Comparison of ENCODE assay signal across 17 cellular contexts in the genomic region with DNA sequence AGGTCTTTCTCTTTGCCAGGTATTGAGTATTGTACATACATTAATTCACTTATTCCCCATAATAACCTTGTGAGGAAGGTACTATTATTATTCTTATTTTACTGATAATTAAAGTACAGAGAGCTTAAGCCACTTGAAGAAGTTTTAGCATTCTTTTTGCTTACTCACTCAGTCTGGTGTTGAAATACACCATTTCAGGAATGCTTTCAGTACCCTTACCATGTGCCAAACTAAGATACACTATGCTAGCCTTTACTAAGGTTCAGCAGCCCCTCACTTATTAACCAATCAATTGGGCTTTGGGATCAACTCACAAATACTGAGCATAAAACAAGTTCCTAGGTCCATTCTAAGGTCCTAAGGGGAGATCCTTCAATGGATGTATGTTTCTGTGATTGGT.
"Had no signal": no experiment of that assay in that cellular context is flagged by ENCODE, and none has a peak within 500 bp of the region (broad histone marks: within the 10 kb centered on the region; RNA-seq: fewer than 3 reads in every experiment).

No MANE protein-coding gene starts in this region.

- H3K4me3 ChIP-seq: hepatocyte, prostate gland, right lobe of liver, spleen, testis, tibial nerve, upper lobe of right lung had no signal

- DNase-seq: foreskin melanocyte; head of caudate nucleus; left colon; naive thymus-derived CD4-positive, alpha-beta T cell; nephron progenitor cell; retina; right lobe of liver; spleen; stimulated activated CD4-positive, alpha-beta T cell treated with anti-CD3 and anti-CD28 coated beads, Interleukin-15, amount 100 ng/mL, for 24 hours; stimulated activated CD4-positive, alpha-beta T cell treated with anti-CD3 and anti-CD28 coated beads, Interleukin-1b, Interleukin-23, amount 100 ng/mL, for 48 hours; stimulated activated CD4-positive, alpha-beta T cell treated with anti-CD3 and anti-CD28 coated beads, Interleukin-4, amount 100 ng/mL, for 24 hours; stimulated activated naive CD8-positive, alpha-beta T cell treated with anti-CD3 and anti-CD28 coated beads, Interleukin-15, amount 100 ng/mL, for 72 hours; testis; upper lobe of right lung had no signal
